Comparison of ENCODE assay signal across 19 cellular contexts in the genomic region with DNA sequence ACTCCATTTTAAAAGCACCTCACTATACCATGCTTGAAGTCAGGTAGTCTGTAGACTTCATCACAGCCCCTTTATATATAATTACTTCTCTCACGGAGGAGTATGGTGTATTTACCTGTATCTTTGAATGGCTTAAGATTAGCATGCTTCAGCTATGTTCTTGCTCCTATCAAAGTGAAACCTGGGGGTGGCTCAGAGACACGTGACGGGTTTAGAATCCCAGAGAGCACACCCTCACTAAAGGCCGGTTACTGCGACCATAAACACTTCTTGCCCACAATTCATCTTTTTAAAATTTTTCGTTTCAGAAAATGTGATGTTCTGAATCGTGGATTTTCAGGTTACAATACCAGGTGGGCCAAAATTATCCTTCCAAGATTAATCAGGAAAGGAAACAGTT.
"Had no signal": no experiment of that assay in that cellular context is flagged by ENCODE, and none has a peak within 500 bp of the region (broad histone marks: within the 10 kb centered on the region; RNA-seq: fewer than 3 reads in every experiment).

No MANE protein-coding gene starts in this region.

- H3K4me3 Mint-ChIP-seq: activated T-helper 1 cell treated with anti-CD3 and anti-CD28 coated beads, Interleukin-12 subunit alpha, Interleukin-12 subunit beta, Interleukin-2, Interleukin-4 antibody, amounts not matched to agents 30 ng/mL and 10 ng/mL and 1 ng/mL, durations not matched to agents 14 hours and 24 hours and 36 hours; nephron progenitor cell had no signal

- H3K4me3 ChIP-seq: lung, smooth muscle cell, upper lobe of right lung had no signal

- H3K9me3 Mint-ChIP-seq: brain; nephron progenitor cell; stimulated activated naive B cell treated with anti-CD40 and anti-IgM and Interleukin-4, amounts not matched to agents 10 μg/mL and 1 μg/mL and 100 μg/mL, for 72 hours had no signal

- H3K27me3 Mint-ChIP-seq: stimulated activated naive B cell treated with anti-CD40 and anti-IgM and Interleukin-4, amounts not matched to agents 10 μg/mL and 1 μg/mL and 100 μg/mL, for 72 hours had no signal

- ATAC-seq: left lobe of liver; sciatic nerve; stimulated activated naive B cell treated with anti-CD40 and anti-IgM and Interleukin-4, amounts not matched to agents 10 μg/mL and 1 μg/mL and 100 μg/mL, for 72 hours; upper lobe of right lung had no signal

- H3K9me3 ChIP-seq: upper lobe of right lung had no signal

- H3K27me3 ChIP-seq: upper lobe of right lung had no signal

- H3K27ac ChIP-seq: upper lobe of right lung, VCaP had no signal

- H3K27ac Mint-ChIP-seq: activated T-helper 1 cell treated with anti-CD3 and anti-CD28 coated beads, Interleukin-12 subunit alpha, Interleukin-12 subunit beta, Interleukin-2, Interleukin-4 antibody, amounts not matched to agents 30 ng/mL and 10 ng/mL and 1 ng/mL, durations not matched to agents 14 hours and 24 hours and 36 hours; nephron progenitor cell had no signal

- DNase-seq: activated CD4-positive, alpha-beta T cell treated with anti-CD3 and anti-CD28 coated beads, Interleukin-2, amount 50 U/mL, for 4 hours; activated CD4-positive, CD25-positive, alpha-beta regulatory T cell treated with anti-CD3 and anti-CD28 coated beads, Interleukin-2, amount 50 U/mL, for 72 hours; anterior cingulate cortex; central memory CD4-positive, alpha-beta T cell; erythroblast; foreskin melanocyte; midbrain; nephron progenitor cell; nucleus accumbens; stimulated activated CD4-positive, alpha-beta T cell treated with anti-CD3 and anti-CD28 coated beads, Interleukin-4, amount 100 ng/mL, for 4 hours; stimulated activated naive B cell treated with anti-CD40 and anti-IgM and Interleukin-4, amounts not matched to agents 10 μg/mL and 1 μg/mL and 100 μg/mL, for 72 hours; upper lobe of right lung had no signal

- H3K4me2 ChIP-seq: smooth muscle cell had no signal
